ENCODE assay signal across 8 cellular contexts in the genomic region with DNA sequence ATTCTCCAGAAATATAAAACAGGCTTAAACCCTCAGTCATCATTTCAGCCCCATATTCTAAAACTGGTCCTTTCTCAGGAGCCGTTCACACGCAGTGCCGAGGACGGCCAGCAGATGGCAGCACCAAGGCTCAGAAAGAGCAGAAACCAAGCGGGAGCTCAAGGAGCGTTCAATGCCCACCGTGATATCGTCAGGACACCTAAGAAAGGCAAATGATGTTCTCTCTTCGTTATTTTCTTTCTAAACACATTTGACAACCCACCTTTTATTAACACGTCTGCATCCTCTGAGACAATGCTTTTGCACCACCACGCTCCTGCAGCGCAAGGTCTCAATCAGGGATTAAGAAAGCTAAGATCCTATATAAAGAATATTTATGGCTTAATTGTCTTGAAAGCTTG. TPM values are rescaled to one million over a fixed set of nuclear protein-coding genes. Genes with fewer than 3 reads are reported as not detected.
DNase-seq lines count a peak whose midpoint lies in the region; ATAC-seq and TF ChIP-seq lines count a peak whose summit lies in the region.

No MANE protein-coding gene starts in this region.

- DNase-seq in GM10248 (ENCODE audit: extremely low spot score) (peak; percentile 79), NCI-H2196 (lab: John Stamatoyannopoulos, UW; ENCODE audit: unreplicated experiment) (peak; percentile 66), kidney glomerular epithelial cell (lab: John Stamatoyannopoulos, UW) (peak; percentile 66), mesenteric fat pad (ENCODE audit: low spot score) (no peak)
- DNase-seq in activated CD4-positive, alpha-beta T cell treated with anti-CD3 and anti-CD28 coated beads for 1 hour = peak; percentile 66
- peak; percentile 64 to 77 for DNase-seq in central memory CD8-positive, alpha-beta T cell (ENCODE audit: low spot score in 2 of 2)
- peak; percentile 91 to 93 for DNase-seq in stimulated activated CD4-positive, alpha-beta T cell treated with anti-CD3 and anti-CD28 coated beads, Interleukin-2, amount 100 ng/mL, for 24 hours

- CTCF ChIA-PET in GM10248 (lab: Yijun Ruan, JAX) = interaction anchor here (0.6 to 8.2 kb wide), 62 partner anchors 9 to 671 kb away, joined by 3 to 170 read pairs (median 5); a partner anchor contains a TSS

- H3K4me1 Mint-ChIP-seq in central memory CD8-positive, alpha-beta T cell = peaks cover 6% of the 10 kb centered on the region

- H3K27me3 Mint-ChIP-seq in central memory CD8-positive, alpha-beta T cell = peaks cover 66% of the 10 kb centered on the region

- no peaks in the 10 kb centered on the region for H3K36me3 Mint-ChIP-seq in central memory CD8-positive, alpha-beta T cell (ENCODE audit: insufficient read depth)

- POLR2A ChIA-PET in GM10248 (lab: Yijun Ruan, JAX) = no interaction called here

- no peak overlapping the region for H3K27ac Mint-ChIP-seq in central memory CD8-positive, alpha-beta T cell (ENCODE audit: low read depth)

- no peaks in the 10 kb centered on the region for H3K9me3 Mint-ChIP-seq in central memory CD8-positive, alpha-beta T cell

- no peak overlapping the region for H3K4me3 Mint-ChIP-seq in central memory CD8-positive, alpha-beta T cell

- peak; percentile 77 for ATAC-seq in HG02981 (IDR thresholded peaks at IDR 0.05; ENCODE audit: unreplicated experiment)
- ATAC-seq in central memory CD8-positive, alpha-beta T cell (replicated peaks; ENCODE audit: extremely low read depth, poor library complexity, severe bottlenecking) = no peak

- TF ChIP-seq CTCF in GM10248 (IDR thresholded peaks at IDR 0.05; ENCODE audit: control extremely low read depth, extremely low read depth, low read depth, missing control alignments) = peak; percentile 98

RNA-seq across cellular contexts. Expression of a gene that starts 45.7 kb away (rescaled TPM):
- 43.7 TPM for total RNA-seq in mesenteric fat pad

RNA-seq across cellular contexts. Expression of a gene that starts 52.5 kb away (rescaled TPM):
- total RNA-seq in mesenteric fat pad = not detected
